ENCODE assay signal across 8 cellular contexts in genomic region chr17:4101127-4101798, GRCh38. TPM values are rescaled to one million over a fixed set of nuclear protein-coding genes. Genes with fewer than 3 reads are reported as not detected.
DNase-seq lines count a peak whose midpoint lies in the region; TF ChIP-seq lines count a peak whose summit lies in the region.
"Had no signal": no experiment of that assay in that cellular context is flagged by ENCODE, and none has a peak within 500 bp of the region (broad histone marks: within the 10 kb centered on the region; RNA-seq: fewer than 3 reads in every experiment).

No MANE protein-coding gene starts in this region.

- no peak overlapping the region for H3K4me2 ChIP-seq in H9 (ENCODE audit: insufficient read depth, insufficient read length, low read length)
- H3K4me2 ChIP-seq in hepatocyte: peak overlapping the region; percentile 34

- H3K79me1 ChIP-seq in H9 (ENCODE audit: insufficient read depth, low read depth, low read length, poor library complexity, severe bottlenecking): no peaks in the 10 kb centered on the region

- no peak overlapping the region for H2AK5ac ChIP-seq in H9 (ENCODE audit: insufficient read length, low read length)

- no peak for TF ChIP-seq POLR2A in stomach (IDR thresholded peaks at IDR 0.05)

- H3K14ac ChIP-seq in H9 (ENCODE audit: insufficient read depth, low read length): no peak overlapping the region

- no peak overlapping the region for H3K56ac ChIP-seq in H9 (ENCODE audit: insufficient read length, low read depth, low read length)

- no CpG with 5 or more reads among the region's 12 CpGs for WGBS in H9 (ENCODE audit: extremely low coverage, insufficient read length, low lambda C conversion rate)
- WGBS in hepatocyte (ENCODE audit: low lambda C conversion rate, missing lambda C conversion rate): 59% methylated on average over 12 of the region's 12 CpGs
- WGBS in stomach, 5 donors: 44 to 59% (median 52%) methylated on average over 12 of the region's 12 CpGs

- H3K4me3 Mint-ChIP-seq in H9: no peak overlapping the region
- no peak overlapping the region for H3K4me3 Mint-ChIP-seq in activated naive CD8-positive, alpha-beta T cell treated with anti-CD3 and anti-CD28 coated beads for 36 hours

- intact Hi-C loops in stomach (cut with DNase I; ENCODE audit: low total_unique reads): no loop called here

- H3K9ac ChIP-seq in H9 (ENCODE audit: extremely low read depth, insufficient read length, low read length): no peak overlapping the region

- no peaks in the 10 kb centered on the region for H3K4me1 Mint-ChIP-seq in H9
- H3K4me1 Mint-ChIP-seq in activated naive CD8-positive, alpha-beta T cell treated with anti-CD3 and anti-CD28 coated beads for 36 hours: peaks cover 2% of the 10 kb centered on the region

- no peaks in the 10 kb centered on the region for H3K9me3 Mint-ChIP-seq in H9
- H3K9me3 Mint-ChIP-seq in activated naive CD8-positive, alpha-beta T cell treated with anti-CD3 and anti-CD28 coated beads for 36 hours: no peaks in the 10 kb centered on the region

- H2BK120ac ChIP-seq in H9 (ENCODE audit: low read depth, low read length, poor library complexity, severe bottlenecking): no peak overlapping the region

- H2BK5ac ChIP-seq in H9 (ENCODE audit: insufficient read length, low read length): no peak overlapping the region

- H3K36me3 Mint-ChIP-seq in H9 (ENCODE audit: insufficient read depth in 1 of 3, low read depth in 3 of 3): peaks cover 2 to 48% (median 20%) of the 10 kb centered on the region in 3 experiments; a peak in 5 of 7 replicates
- H3K36me3 Mint-ChIP-seq in activated naive CD8-positive, alpha-beta T cell treated with anti-CD3 and anti-CD28 coated beads for 36 hours: peaks cover 16% of the 10 kb centered on the region

- no peak overlapping the region for H4K5ac ChIP-seq in H9 (ENCODE audit: insufficient read length, low read depth, low read length)

- H3K79me2 ChIP-seq in H9 (ENCODE audit: insufficient read depth, low read length): no peaks in the 10 kb centered on the region
- H3K79me2 ChIP-seq in hepatocyte: peaks cover 8% of the 10 kb centered on the region

- H3T11ph ChIP-seq in H9 (ENCODE audit: low read length): no peak overlapping the region

- H4K20me1 ChIP-seq in H9 (ENCODE audit: control insufficient read depth, insufficient read depth, insufficient read length) (peaks cover 2% of the 10 kb centered on the region), hepatocyte (ENCODE audit: insufficient read depth, poor library complexity, severe bottlenecking) (no peaks in the 10 kb centered on the region)

- no peaks in the 10 kb centered on the region for H3K9me3 ChIP-seq in H9 (ENCODE audit: control insufficient read depth, low read depth, low read length)
- H3K9me3 ChIP-seq in hepatocyte (ENCODE audit: low read depth): no peaks in the 10 kb centered on the region
- H3K9me3 ChIP-seq in stomach: no peaks in the 10 kb centered on the region

- no peak overlapping the region for H2BK12ac ChIP-seq in H9 (ENCODE audit: insufficient read length, low read depth, low read length)

- H3K4ac ChIP-seq in H9 (ENCODE audit: low read depth, low read length): no peak overlapping the region

- H3K36me3 ChIP-seq in hepatocyte (replicated peaks; ENCODE audit: insufficient read depth, low read depth): no peaks in the 10 kb centered on the region
- peaks cover 56 to 99% (median 97%) of the 10 kb centered on the region in 4 donors for H3K36me3 ChIP-seq in stomach

- H3K27me3 ChIP-seq in H9 (ENCODE audit: insufficient read depth, low read length): no peaks in the 10 kb centered on the region
- H3K27me3 ChIP-seq in hepatocyte: no peaks in the 10 kb centered on the region
- H3K27me3 ChIP-seq in stomach: no peaks in the 10 kb centered on the region

- H2AFZ ChIP-seq in H9 (ENCODE audit: low read length): no peak overlapping the region
- H2AFZ ChIP-seq in hepatocyte: no peak overlapping the region

- H3K27ac Mint-ChIP-seq in H9: peak overlapping the region in 2 of 3 experiments; percentile 10 to 25; a peak in 4 of 7 replicates
- H3K27ac Mint-ChIP-seq in activated naive CD8-positive, alpha-beta T cell treated with anti-CD3 and anti-CD28 coated beads for 36 hours: peak overlapping the region; percentile 46

- no peaks in the 10 kb centered on the region for H3K23me2 ChIP-seq in H9 (ENCODE audit: insufficient read length, low read depth, low read length, poor library complexity, severe bottlenecking)

- H3K4me1 ChIP-seq in H9 (ENCODE audit: insufficient read depth, low read length) (no peaks in the 10 kb centered on the region), hepatocyte (ENCODE audit: insufficient read depth) (peaks cover 4% of the 10 kb centered on the region), stomach (peaks cover 0 to 16% (median 12%) of the 10 kb centered on the region in 4 donors)

- H3K27ac ChIP-seq in H9 (ENCODE audit: insufficient read length, low read depth, low read length) (no peak overlapping the region), hepatocyte (peak overlapping the region; percentile 91), stomach (peak overlapping the region; percentile 21 to 76 (median 71))
- H3K27ac ChIP-seq: WERI-Rb-1 had no signal

- no peak overlapping the region for H2BK15ac ChIP-seq in H9 (ENCODE audit: low read depth, low read length)

- TF ChIP-seq CTCF in H9 (conservative IDR thresholded peaks at IDR 0.05): no peak
- TF ChIP-seq CTCF in hepatocyte (IDR thresholded peaks at IDR 0.05; ENCODE audit: poor library complexity): no peak
- TF ChIP-seq CTCF in stomach (IDR thresholded peaks at IDR 0.05): no peak

- H3K18ac ChIP-seq in H9 (ENCODE audit: insufficient read length, low read depth, low read length): no peak overlapping the region

- no peaks in the 10 kb centered on the region for H3K27me3 Mint-ChIP-seq in H9 (ENCODE audit: low read depth)
- no peaks in the 10 kb centered on the region for H3K27me3 Mint-ChIP-seq in activated naive CD8-positive, alpha-beta T cell treated with anti-CD3 and anti-CD28 coated beads for 36 hours

- no peak overlapping the region for H2BK20ac ChIP-seq in H9 (ENCODE audit: low read depth, low read length, poor library complexity, severe bottlenecking)

- no peak overlapping the region for H4K91ac ChIP-seq in H9 (ENCODE audit: insufficient read length, low read depth, low read length)

- H4K8ac ChIP-seq in H9 (replicated peaks; ENCODE audit: insufficient read length, low read depth, low read length): no peak overlapping the region

- DNase-seq in H9 (no peak), hepatocyte (ENCODE audit: low spot score) (peak; percentile 53), stomach (no peak), hepatic stellate cell (ENCODE audit: low spot score) (no peak), T1000 (lab: John Stamatoyannopoulos, UW) (no peak), COR-L47 (lab: John Stamatoyannopoulos, UW) (no peak)
- no peak for DNase-seq in activated naive CD8-positive, alpha-beta T cell treated with anti-CD3 and anti-CD28 coated beads for 36 hours
- DNase-seq: WERI-Rb-1 had no signal

- no peak overlapping the region for H3K4me3 ChIP-seq in hepatocyte
- H3K4me3 ChIP-seq in stomach: no peak overlapping the region

- no peak overlapping the region for H3K23ac ChIP-seq in H9 (ENCODE audit: insufficient read length, low read depth, low read length)

- no peaks in the 10 kb centered on the region for H3K9me2 ChIP-seq in hepatocyte (replicated peaks; ENCODE audit: insufficient read depth)

- no peak for TF ChIP-seq EP300 in stomach (IDR thresholded peaks at IDR 0.05)

RNA-seq across cellular contexts. Expression of gene ZZEF1, which starts 41.6 kb away (rescaled TPM):
- total RNA-seq in H9 (2021) (17.4 and 22.1 TPM in 2 replicates), hepatocyte (32.7 and 33.9 TPM in 2 replicates), stomach (100 to 1,000 TPM in 4 of 5 donors, 10 to 100 TPM in 1; 87.9 to 242 (median 171) TPM)
- total RNA-seq in activated naive CD8-positive, alpha-beta T cell treated with anti-CD3 and anti-CD28 coated beads for 36 hours: 10 to 100 TPM; 23.7 to 27.0 TPM
- polyA plus RNA-seq in hepatocyte (5.7 and 10.9 TPM in 2 replicates), stomach (1 to 10 TPM; 4.4 to 6.6 (median 5.5) TPM)

RNA-seq across cellular contexts. Expression of gene CYB5D2, which starts 41.7 kb away (rescaled TPM):
- 7.8 and 8.4 TPM in 2 replicates for total RNA-seq in H9 (2021)
- 10 to 100 TPM; 11.0 to 11.6 TPM for total RNA-seq in activated naive CD8-positive, alpha-beta T cell treated with anti-CD3 and anti-CD28 coated beads for 36 hours
- total RNA-seq in hepatocyte: 23.1 and 25.6 TPM in 2 replicates
- polyA plus RNA-seq in hepatocyte: 24.0 and 28.4 TPM in 2 replicates
- 10 to 100 TPM in 4 of 5 donors, 1 to 10 TPM in 1; 1.8 to 32.4 (median 15.4) TPM for total RNA-seq in stomach
- 10 to 100 TPM; 14.9 to 17.4 (median 16.5) TPM for polyA plus RNA-seq in stomach
